ENCODE assay signal across 21 cellular contexts in the genomic region with DNA sequence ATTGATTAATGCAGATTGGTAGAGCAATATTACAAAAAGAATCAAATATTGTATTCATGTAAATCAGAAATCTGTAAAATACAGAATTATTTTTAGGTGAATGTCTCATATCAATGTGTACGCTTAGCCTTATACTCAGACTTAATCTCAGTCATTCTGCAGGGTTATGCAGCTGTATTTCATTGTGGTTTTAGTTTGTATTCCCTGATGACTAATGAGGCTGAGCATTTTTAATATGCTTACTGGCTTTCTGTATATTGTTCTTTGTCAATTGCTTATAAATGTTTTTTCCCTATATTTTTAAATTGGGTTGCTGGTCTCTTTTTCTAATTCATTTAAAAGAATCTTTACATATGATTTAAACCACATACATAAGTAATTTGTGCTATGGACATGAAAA. TPM values are rescaled to one million over a fixed set of nuclear protein-coding genes. Genes with fewer than 3 reads are reported as not detected.
DNase-seq lines count a peak whose midpoint lies in the region; ATAC-seq, FAIRE-seq and TF ChIP-seq lines count a peak whose summit lies in the region.
"Had no signal": no experiment of that assay in that cellular context is flagged by ENCODE, and none has a peak within 500 bp of the region (broad histone marks: within the 10 kb centered on the region; RNA-seq: fewer than 3 reads in every experiment).

No MANE protein-coding gene starts in this region.

- H3K36me3 ChIP-seq in SK-N-SH (replicated peaks in 1 of 2; ENCODE audit: control insufficient read depth in 1 of 2, insufficient read depth in 2 of 2, low read length in 1 of 2) (no peaks in the 10 kb centered on the region), mesendoderm (ENCODE audit: control insufficient read depth, insufficient read depth, low read length) (no peaks in the 10 kb centered on the region), lower lobe of right lung (no peaks in the 10 kb centered on the region)
- H3K36me3 ChIP-seq: BLaER1 had no signal

- no peak overlapping the region for H3K4me3 Mint-ChIP-seq in effector memory CD8-positive, alpha-beta T cell
- H3K4me3 Mint-ChIP-seq: CD8-positive, alpha-beta T cell had no signal

- no peak overlapping the region for H2AK5ac ChIP-seq in mesendoderm (ENCODE audit: low read length)

- no peak for TF ChIP-seq CTCF in SK-N-SH (IDR thresholded peaks at IDR 0.05)
- no peak for TF ChIP-seq CTCF in astrocyte of the spinal cord (IDR thresholded peaks at IDR 0.05; ENCODE audit: low read depth, low read length)
- TF ChIP-seq CTCF in foreskin keratinocyte (conservative IDR thresholded peaks at IDR 0.05): no peak
- TF ChIP-seq CTCF in lower lobe of right lung (IDR thresholded peaks at IDR 0.05): no peak

- FAIRE-seq in urothelium cell line (lab: Jason Lieb, UNC): no peak
- FAIRE-seq: K562 had no signal

- peaks cover 1 to 5% of the 10 kb centered on the region in 2 donors for H3K9me3 Mint-ChIP-seq in effector memory CD8-positive, alpha-beta T cell

- H3K36me3 Mint-ChIP-seq in effector memory CD8-positive, alpha-beta T cell (ENCODE audit: insufficient read depth): no peaks in the 10 kb centered on the region
- H3K36me3 Mint-ChIP-seq: CD8-positive, alpha-beta T cell had no signal

- H3K27me3 Mint-ChIP-seq in effector memory CD8-positive, alpha-beta T cell: no peaks in the 10 kb centered on the region

- WGBS in SK-N-SH (ENCODE audit: low lambda C conversion rate): 25% methylated on average over 1 of the region's 1 CpG
- no CpG with 5 or more reads among the region's 1 CpG for WGBS in mesendoderm (ENCODE audit: extremely low coverage, insufficient coverage, low lambda C conversion rate)

- H3K79me2 ChIP-seq in SK-N-SH (ENCODE audit: insufficient read depth) (no peaks in the 10 kb centered on the region), mesendoderm (ENCODE audit: control insufficient read depth, insufficient read depth, low read length) (no peaks in the 10 kb centered on the region)

- H3K56ac ChIP-seq in mesendoderm (ENCODE audit: low read length): no peak overlapping the region

- ATAC-seq in SK-N-SH treated with all-trans-retinoic acid at 6 μM for 48 hours (peak; percentile 77), foreskin keratinocyte (no peak), lower lobe of right lung (no peak)
- no peak for ATAC-seq in effector memory CD8-positive, alpha-beta T cell (replicated peaks)
- ATAC-seq: CD8-positive, alpha-beta T cell; K562; Panc1; Right ventricle myocardium inferior had no signal

- H3K9ac ChIP-seq in SK-N-SH (no peak overlapping the region), mesendoderm (ENCODE audit: low read length) (no peak overlapping the region)
- H3K9ac ChIP-seq: BLaER1 had no signal

- no peaks in the 10 kb centered on the region for H4K20me1 ChIP-seq in SK-N-SH (ENCODE audit: insufficient read depth)
- H4K20me1 ChIP-seq: BLaER1 had no signal

- H2BK120ac ChIP-seq in mesendoderm (ENCODE audit: low read depth, low read length): no peak overlapping the region

- no peak overlapping the region for H3K27ac Mint-ChIP-seq in effector memory CD8-positive, alpha-beta T cell
- H3K27ac Mint-ChIP-seq: CD8-positive, alpha-beta T cell had no signal

- H2BK5ac ChIP-seq in mesendoderm (ENCODE audit: low read length): no peak overlapping the region

- H3K4me1 ChIP-seq in SK-N-SH (ENCODE audit: control insufficient read depth in 1 of 2, insufficient read depth in 2 of 2, low read depth in 1 of 2, low read length in 1 of 2) (no peaks in the 10 kb centered on the region; a peak in 1 of 4 replicates), foreskin keratinocyte (no peaks in the 10 kb centered on the region), mesendoderm (ENCODE audit: control insufficient read depth, low read depth, low read length) (no peaks in the 10 kb centered on the region), lower lobe of right lung (no peaks in the 10 kb centered on the region)
- H3K4me1 ChIP-seq: BLaER1 had no signal

- DNase-seq in SK-N-SH (no peak), astrocyte of the spinal cord (ENCODE audit: low read depth, low spot score) (peak; percentile 54), foreskin keratinocyte (peak; percentile 13 to 44), urothelium cell line (ENCODE audit: low spot score) (peak; percentile 1), mesendoderm (no peak), lower lobe of right lung (no peak)
- DNase-seq in effector memory CD8-positive, alpha-beta T cell: no peak
- DNase-seq: CD8-positive, alpha-beta T cell; DMS79 treated with DMSO at 0.1 percent for 48 hours; H7; MV-4-11; NCI-H2029 treated with DMSO at 0.1 percent for 48 hours; NCI-H2171 treated with DMSO at 0.1 percent for 48 hours; NCI-H446 treated with DMSO at 0.1 percent for 48 hours had no signal

- no peak overlapping the region for H3K23ac ChIP-seq in mesendoderm (ENCODE audit: low read length)

- H3K27me3 ChIP-seq in SK-N-SH (ENCODE audit: insufficient read depth) (no peaks in the 10 kb centered on the region; the same call in 1 of the 2 replicates), foreskin keratinocyte (no peaks in the 10 kb centered on the region), mesendoderm (ENCODE audit: insufficient read depth, low read length, poor library complexity) (no peaks in the 10 kb centered on the region), lower lobe of right lung (ENCODE audit: low read depth) (no peaks in the 10 kb centered on the region)
- H3K27me3 ChIP-seq: BLaER1 had no signal

- intact Hi-C loops in lower lobe of right lung (cut with DNase I): no loop called here

- TF ChIP-seq EP300 in SK-N-SH (IDR thresholded peaks at IDR 0.05; ENCODE audit: borderline replicate concordance in 1 of 2, low read depth in 1 of 2, low read length in 1 of 2): no peak

- H2BK15ac ChIP-seq in mesendoderm (replicated peaks; ENCODE audit: low read depth): no peak overlapping the region

- H3K9me3 ChIP-seq in SK-N-SH (no peaks in the 10 kb centered on the region), lower lobe of right lung (no peaks in the 10 kb centered on the region)
- H3K9me3 ChIP-seq: BLaER1 had no signal

- no peaks in the 10 kb centered on the region for H3K9me2 ChIP-seq in SK-N-SH

- no peak overlapping the region for H3K4ac ChIP-seq in mesendoderm (ENCODE audit: low read depth, low read length)

- H3F3A ChIP-seq in SK-N-SH (replicated peaks; ENCODE audit: insufficient read depth): no peaks in the 10 kb centered on the region

- no peaks in the 10 kb centered on the region for H3K4me1 Mint-ChIP-seq in effector memory CD8-positive, alpha-beta T cell (ENCODE audit: low read depth in 2 of 2)

- no peaks in the 10 kb centered on the region for H3K79me1 ChIP-seq in mesendoderm (ENCODE audit: low read length)

- no peak overlapping the region for H4K8ac ChIP-seq in mesendoderm (ENCODE audit: low read depth, low read length)

- TF ChIP-seq RAD21 in SK-N-SH (IDR thresholded peaks at IDR 0.05; ENCODE audit: low read length): no peak

- POLR2A ChIA-PET in SK-N-SH (lab: Yijun Ruan, JAX): no interaction called here

- H3K27ac ChIP-seq in SK-N-SH (ENCODE audit: low read depth in 2 of 2, low read length in 1 of 2) (no peak overlapping the region), foreskin keratinocyte (no peak overlapping the region), mesendoderm (ENCODE audit: low read depth, low read length) (no peak overlapping the region), lower lobe of right lung (no peak overlapping the region)
- H3K27ac ChIP-seq: 22Rv1, BLaER1 had no signal

- no peak overlapping the region for H4K5ac ChIP-seq in mesendoderm (ENCODE audit: low read length)

- H3K4me3 ChIP-seq in SK-N-SH (ENCODE audit: low read depth in 2 of 2, low read length in 1 of 2) (no peak overlapping the region), astrocyte of the spinal cord (ENCODE audit: low read depth, low read length) (no peak overlapping the region), mesendoderm (ENCODE audit: low read length) (no peak overlapping the region), lower lobe of right lung (no peak overlapping the region)
- H3K4me3 ChIP-seq: BLaER1, K562 had no signal

- CTCF ChIA-PET in SK-N-SH (lab: Yijun Ruan, JAX): no interaction called here

- in situ Hi-C loops in astrocyte of the spinal cord (cut with HindIII; ENCODE audit: low sequenced_read_pairs): no loop called here

- no peak overlapping the region for H2AFZ ChIP-seq in SK-N-SH (ENCODE audit: low read depth)

- no peak overlapping the region for H3K18ac ChIP-seq in mesendoderm (ENCODE audit: low read length)

- H3K4me2 ChIP-seq in SK-N-SH: no peak overlapping the region
- no peak overlapping the region for H3K4me2 ChIP-seq in mesendoderm (ENCODE audit: low read length)
- H3K4me2 ChIP-seq: BLaER1 had no signal

TF ChIP-seq in SK-N-SH treated with all-trans-retinoic acid at 6 μM for 48 hours, 23 proteins besides CTCF, POLR2A, EP300 and RAD21 (continues in another document):
- TF ChIP-seq TOX (CRISPR knock-in tag; IDR thresholded peaks at IDR 0.05; ENCODE audit: borderline replicate concordance): no peak

TF ChIP-seq in SK-N-SH, 30 proteins besides CTCF, POLR2A, EP300 and RAD21:
- TF ChIP-seq TCF12 (IDR thresholded peaks at IDR 0.05) (no peak), USF2 (IDR thresholded peaks at IDR 0.05; ENCODE audit: borderline replicate concordance, low read depth, low read length) (no peak), USF1 (IDR thresholded peaks at IDR 0.05; ENCODE audit: borderline replicate concordance, low read depth) (no peak)
TF ChIP-seq in SK-N-SH: peak in this region for 0.

RNA-seq across cellular contexts. Expression of gene CDH19, which starts 50.1 kb away (rescaled TPM):
- polyA plus RNA-seq in SK-N-SH (2012; rRNA removed) (not detected in 2 replicates), foreskin keratinocyte (not detected in 2 replicates)
- not detected in 2 replicates for polyA plus RNA-seq in SK-N-SH (2012; cell fraction: cytosol; rRNA removed)
- not detected in 2 replicates for polyA plus RNA-seq in SK-N-SH (2012; cell fraction: nucleus; rRNA removed)
- total RNA-seq in foreskin keratinocyte (not detected in 2 replicates), lower lobe of right lung (1.2 TPM)
- not detected for polyA plus RNA-seq in mesendoderm (2013, experiment 1 of 2)
- polyA plus RNA-seq in mesendoderm (2013, experiment 2 of 2): not detected
- total RNA-seq: CD8-positive, alpha-beta T cell; G401; H7; K562 had no signal
- polyA plus RNA-seq: K562 had no signal

Comparison
In these comparisons a context has a peak if more than half of its experiments do, and no peak if none do; other contexts are left out.
1. DNase-seq: peak in astrocyte of the spinal cord (single experiment), foreskin keratinocyte (2 of 2) and urothelium cell line (single experiment); none in SK-N-SH (single experiment), effector memory CD8-positive, alpha-beta T cell (0 of 3), mesendoderm (single experiment) and lower lobe of right lung (single experiment).